In the genomic region with DNA sequence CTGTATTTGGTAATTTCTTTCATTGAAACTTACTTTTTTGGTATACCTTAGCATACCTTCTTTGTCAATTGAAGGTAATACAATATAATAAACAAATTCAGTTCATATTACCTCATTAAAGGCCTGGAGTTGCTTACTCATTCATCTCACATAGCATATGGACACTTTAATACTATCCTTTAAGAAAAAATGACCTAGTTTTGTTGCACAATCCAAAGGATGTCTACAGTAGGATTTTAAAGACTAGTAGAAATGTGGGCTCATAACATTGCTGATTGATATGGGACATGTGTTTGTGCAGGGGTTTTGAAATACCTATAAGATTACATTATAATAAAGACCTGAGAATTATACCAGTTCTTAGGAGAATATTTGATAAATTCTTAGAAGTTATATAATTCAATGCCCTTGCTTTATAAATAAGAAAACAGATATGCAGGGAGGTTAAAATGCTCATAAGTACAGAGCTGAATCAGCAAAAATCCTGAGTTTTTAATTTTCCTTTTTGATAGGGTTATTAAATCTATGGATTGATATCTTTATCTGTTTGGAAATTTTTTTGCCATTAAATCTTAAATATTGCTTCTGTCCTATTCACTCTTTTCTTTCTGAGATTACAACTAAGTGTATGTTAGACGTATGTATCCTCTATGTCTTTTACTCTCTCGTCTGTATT, we compare ENCODE assay signal across 1 cellular context.
TF ChIP-seq lines count a peak whose summit lies in the region.

No MANE protein-coding gene starts in this region.

TF ChIP-seq in HepG2, 621 proteins besides CTCF, POLR2A, EP300 and RAD21 (continued from another document):
- TF ChIP-seq MAFF (IDR thresholded peaks at IDR 0.05; ENCODE audit: low read depth, low read length), result peak; percentile 77
- TF ChIP-seq BRF2 (CRISPR knock-in tag; IDR thresholded peaks at IDR 0.05), result no peak
- TF ChIP-seq ARNT2 (CRISPR knock-in tag; IDR thresholded peaks at IDR 0.05; ENCODE audit: low read depth), result no peak
- TF ChIP-seq ZNF383 (CRISPR knock-in tag; IDR thresholded peaks at IDR 0.05; ENCODE audit: borderline replicate concordance), result no peak
- TF ChIP-seq AHDC1 (CRISPR knock-in tag; IDR thresholded peaks at IDR 0.05; ENCODE audit: borderline replicate concordance), result no peak
- peak; percentile 68 to 83 for TF ChIP-seq MAFK (conservative IDR thresholded peaks at IDR 0.05 in 1 of 2, IDR thresholded peaks at IDR 0.05 in 1 of 2; ENCODE audit: low read length in 2 of 2)
- no peak for TF ChIP-seq KDM3A (CRISPR knock-in tag; IDR thresholded peaks at IDR 0.05; ENCODE audit: low read depth)
- no peak for TF ChIP-seq MIXL1 (CRISPR knock-in tag; IDR thresholded peaks at IDR 0.05)
